Comparison of ENCODE assay signal across 15 cellular contexts in genomic region chr17:69961488-69962145, GRCh38.
A peak's percentile ranks its signal among the peaks of the same experiment; 100 is the strongest.
DNase-seq lines count a peak whose midpoint lies in the region; FAIRE-seq lines count a peak whose summit lies in the region.
"Had no signal": no experiment of that assay in that cellular context is flagged by ENCODE, and none has a peak within 500 bp of the region (broad histone marks: within the 10 kb centered on the region; RNA-seq: fewer than 3 reads in every experiment).

No MANE protein-coding gene starts in this region.

- H3K27ac ChIP-seq in SJCRH30 (no peak overlapping the region), iPS DF 6.9 (ENCODE audit: low read length) (no peak overlapping the region), skeletal muscle tissue (ENCODE audit: low read depth, low read length) (no peak overlapping the region)
- H3K27ac ChIP-seq: lower lobe of right lung had no signal

- H3K27me3 ChIP-seq in SJCRH30 (no peaks in the 10 kb centered on the region), iPS DF 6.9 (ENCODE audit: control insufficient read depth, insufficient read depth, low read length) (no peaks in the 10 kb centered on the region), skeletal muscle tissue (ENCODE audit: control insufficient read depth in 3 of 3, insufficient read depth in 3 of 3, low read length in 3 of 3) (no peaks in the 10 kb centered on the region)

- WGBS in iPS DF 6.9 (ENCODE audit: insufficient coverage, insufficient read length): no CpG with 5 or more reads among the region's 7 CpGs

- peak overlapping the region in 2 of 3 donors; percentile 23 to 26 for H3K9ac ChIP-seq in skeletal muscle tissue (ENCODE audit: low read depth in 1 of 3, low read length in 3 of 3)

- H3K36me3 ChIP-seq in SJCRH30 (no peaks in the 10 kb centered on the region), iPS DF 6.9 (ENCODE audit: control insufficient read depth, insufficient read depth, low read length) (no peaks in the 10 kb centered on the region), skeletal muscle tissue (ENCODE audit: control insufficient read depth in 3 of 3, insufficient read depth in 3 of 3, low read length in 3 of 3) (no peaks in the 10 kb centered on the region)
- H3K36me3 ChIP-seq: lower lobe of right lung had no signal

- H3K4me1 ChIP-seq in SJCRH30 (peaks cover 8% of the 10 kb centered on the region; the same call in 1 of the 2 replicates), iPS DF 6.9 (ENCODE audit: control insufficient read depth, insufficient read depth, low read length) (peaks cover 2% of the 10 kb centered on the region), skeletal muscle tissue (ENCODE audit: control insufficient read depth in 3 of 3, insufficient read depth in 3 of 3, low read length in 3 of 3) (peaks cover 10 to 16% (median 10%) of the 10 kb centered on the region in 3 donors)
- H3K4me1 ChIP-seq: lower lobe of right lung had no signal

- DNase-seq in NCI-H1417 (lab: John Stamatoyannopoulos, UW) (peak in 2 of 3 experiments; percentile 10 to 45), NCI-H1417 treated with DMSO at 0.1 percent for 48 hours (lab: John Stamatoyannopoulos, UW) (no peak), SJCRH30 (peak; percentile 10 to 49), iPS DF 6.9 (ENCODE audit: low read depth, low spot score) (peak; percentile 25), NCI-H524 treated with DMSO at 0.1 percent for 48 hours (lab: John Stamatoyannopoulos, UW) (no peak), COLO668 (lab: John Stamatoyannopoulos, UW; ENCODE audit: unreplicated experiment) (no peak), RCC 7860 (ENCODE audit: low spot score) (no peak)
- DNase-seq: activated CD4-positive, alpha-beta T cell treated with anti-CD3 and anti-CD28 coated beads for 4 hours; activated gamma-delta T cell treated with Interleukin-2 at 50 U/mL for 16 hours; cerebellar nuclear complex; DMS153; foreskin melanocyte had no signal

- no peak for FAIRE-seq in RCC 7860 (lab: Jason Lieb, UNC)
- FAIRE-seq: GM12878 had no signal

- no peak overlapping the region for H3K4me3 ChIP-seq in SJCRH30
- H3K4me3 ChIP-seq in iPS DF 6.9 (ENCODE audit: low read length): no peak overlapping the region
- peak overlapping the region in 2 of 3 donors; percentile 20 to 23 for H3K4me3 ChIP-seq in skeletal muscle tissue (ENCODE audit: low read length in 3 of 3)
- H3K4me3 ChIP-seq: GM12878, lower lobe of right lung had no signal

- H3K9me3 ChIP-seq in SJCRH30 (replicated peaks): no peaks in the 10 kb centered on the region
- H3K9me3 ChIP-seq in iPS DF 6.9 (ENCODE audit: control insufficient read depth, insufficient read depth, low read length): no peaks in the 10 kb centered on the region
- H3K9me3 ChIP-seq in skeletal muscle tissue (ENCODE audit: control insufficient read depth in 3 of 3, low read length in 3 of 3): no peaks in the 10 kb centered on the region
- H3K9me3 ChIP-seq: lower lobe of right lung had no signal

Comparison
In these comparisons a context has a peak if more than half of its experiments do, and no peak if none do; other contexts are left out.
1. DNase-seq: peak in NCI-H1417 (2 of 3), SJCRH30 (2 of 2) and iPS DF 6.9 (single experiment); none in NCI-H1417 treated with DMSO at 0.1 percent for 48 hours (single experiment), NCI-H524 treated with DMSO at 0.1 percent for 48 hours (single experiment), COLO668 (single experiment) and RCC 7860 (single experiment).
2. H3K4me3 ChIP-seq: peak in skeletal muscle tissue (2 of 3); none in SJCRH30 (single experiment) and iPS DF 6.9 (single experiment).